In the genomic region with DNA sequence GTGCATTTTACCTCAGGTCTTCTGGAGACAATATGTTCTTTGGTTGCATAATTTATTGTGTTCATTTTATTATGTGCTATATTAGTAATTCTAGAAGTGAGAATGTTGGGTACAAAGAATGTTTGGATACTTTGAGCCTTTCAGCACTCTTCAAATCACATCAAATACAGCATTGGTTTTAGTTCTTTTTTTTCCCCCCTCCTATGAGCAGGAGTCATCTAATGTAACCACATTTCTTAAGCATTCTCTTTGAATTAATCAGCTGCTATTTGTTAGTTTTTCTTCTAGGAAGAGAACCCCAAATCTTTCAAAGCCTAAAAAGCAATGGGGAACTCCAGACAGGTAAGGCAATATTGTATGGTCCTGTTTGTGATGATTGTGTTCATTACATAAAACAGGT, we compare ENCODE assay signal across 27 cellular contexts. TPM values are rescaled to one million over a fixed set of nuclear protein-coding genes. Genes with fewer than 3 reads are reported as not detected.
"Had no signal": no experiment of that assay in that cellular context is flagged by ENCODE, and none has a peak within 500 bp of the region (broad histone marks: within the 10 kb centered on the region; RNA-seq: fewer than 3 reads in every experiment).

No MANE protein-coding gene starts in this region.

- ATAC-seq: Panc1, PC-3 had no signal

- H3K4me2 ChIP-seq: KMS-11, SK-N-SH had no signal

- H3K36me3 ChIP-seq: MG63 had no signal

- H3K9me3 ChIP-seq: MG63, SK-N-SH had no signal

- H3K9ac ChIP-seq: KMS-11, SK-N-SH had no signal

- H3K27me3 ChIP-seq: MG63 had no signal

- H3K4me3 ChIP-seq: K562, MG63 had no signal

- H3K27ac ChIP-seq: HL-60, KMS-11, RWPE1 had no signal

- DNase-seq: Kasumi-1, MG63, NCI-H1092, NCI-H1105 treated with DMSO at 0.1 percent for 48 hours, NCI-H1417 treated with DMSO at 0.1 percent for 48 hours, NCI-H146, NCI-H1694 treated with DMSO at 0.1 percent for 48 hours, NCI-H2029, NCI-H2081 treated with DMSO at 0.1 percent for 48 hours, NCI-H2171, NCI-H226, NCI-H446, NCI-H510A, NCI-H524 treated with DMSO at 0.1 percent for 48 hours, NCI-H69, NCI-H774, PC-3, SHP77, SK-N-SH, SW 1271 had no signal

- H3K9me2 ChIP-seq: SK-N-SH had no signal

RNA-seq across cellular contexts. Expression of gene ARL9, which starts 46.7 kb away (rescaled TPM):
- total RNA-seq: SK-MEL-5 had no signal
- polyA plus RNA-seq: IgD-negative memory B cell, SK-N-SH had no signal
